In the genomic region with DNA sequence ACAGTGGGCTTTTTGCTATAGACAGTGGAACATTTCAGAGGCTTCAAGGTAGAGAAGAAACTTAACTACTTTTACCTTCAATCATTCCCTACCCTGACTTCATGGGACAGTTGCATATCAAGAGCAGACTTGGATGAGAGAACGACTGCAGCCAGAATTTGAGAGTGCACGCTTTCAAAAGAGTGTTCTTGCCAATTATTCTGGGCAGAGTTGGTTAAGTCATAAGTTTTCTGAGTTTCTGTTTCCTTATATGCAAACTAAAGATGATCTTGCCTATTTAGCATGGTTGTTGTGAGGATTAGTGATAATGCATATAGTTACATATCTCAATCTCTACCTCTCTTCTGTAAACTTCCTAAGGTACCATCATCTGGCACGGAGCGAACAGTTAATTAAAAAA, we compare ENCODE assay signal across 20 cellular contexts.
"Had no signal": no experiment of that assay in that cellular context is flagged by ENCODE, and none has a peak within 500 bp of the region (broad histone marks: within the 10 kb centered on the region; RNA-seq: fewer than 3 reads in every experiment).

No MANE protein-coding gene starts in this region.

- FAIRE-seq: bronchial epithelial cell, endothelial cell of umbilical vein had no signal

- ATAC-seq: effector memory CD8-positive, alpha-beta T cell; esophagus mucosa; gastrocnemius medialis; natural killer cell; sciatic nerve; stimulated activated naive B cell treated with anti-CD40 and anti-IgM and Interleukin-4, amounts not matched to agents 10 μg/mL and 1 μg/mL and 100 μg/mL, for 72 hours had no signal

- H3K9me3 ChIP-seq: colonic mucosa, gastrocnemius medialis, left ventricle myocardium inferior, transverse colon had no signal

- DNase-seq: activated naive CD4-positive, alpha-beta T cell; activated naive CD8-positive, alpha-beta T cell treated with anti-CD3 and anti-CD28 coated beads, Interleukin-2, amount 10 ng/mL, durations not matched to agents 7 days and 5 days; activated T-cell treated with anti-CD3 and anti-CD28 coated beads, Interleukin-2, amount 50 U/mL, for 1 hour; amygdala; colonic mucosa; dorsolateral prefrontal cortex; effector memory CD8-positive, alpha-beta T cell; gastrocnemius medialis; hippocampal formation; left ventricle myocardium inferior; midbrain; natural killer cell; stimulated activated CD4-positive, alpha-beta T cell treated with anti-CD3 and anti-CD28 coated beads, Interleukin-15, amount 100 ng/mL, for 24 hours; stimulated activated naive B cell treated with anti-CD40 and anti-IgM and Interleukin-4, amounts not matched to agents 10 μg/mL and 1 μg/mL and 100 μg/mL, for 72 hours; transverse colon had no signal

- H3K4me2 ChIP-seq: smooth muscle cell had no signal

- H3K4me1 ChIP-seq: colonic mucosa, left ventricle myocardium inferior had no signal

- H3K36me3 ChIP-seq: colonic mucosa, gastrocnemius medialis, left ventricle myocardium inferior, transverse colon had no signal

- H3K4me3 ChIP-seq: colonic mucosa, gastrocnemius medialis, left ventricle myocardium inferior, smooth muscle cell, transverse colon had no signal

- H3K27ac ChIP-seq: colonic mucosa, gastrocnemius medialis, left ventricle myocardium inferior, transverse colon had no signal

- H3K27me3 ChIP-seq: colonic mucosa, dorsolateral prefrontal cortex, gastrocnemius medialis, transverse colon had no signal
